ENCODE assay signal across 21 cellular contexts in the genomic region with DNA sequence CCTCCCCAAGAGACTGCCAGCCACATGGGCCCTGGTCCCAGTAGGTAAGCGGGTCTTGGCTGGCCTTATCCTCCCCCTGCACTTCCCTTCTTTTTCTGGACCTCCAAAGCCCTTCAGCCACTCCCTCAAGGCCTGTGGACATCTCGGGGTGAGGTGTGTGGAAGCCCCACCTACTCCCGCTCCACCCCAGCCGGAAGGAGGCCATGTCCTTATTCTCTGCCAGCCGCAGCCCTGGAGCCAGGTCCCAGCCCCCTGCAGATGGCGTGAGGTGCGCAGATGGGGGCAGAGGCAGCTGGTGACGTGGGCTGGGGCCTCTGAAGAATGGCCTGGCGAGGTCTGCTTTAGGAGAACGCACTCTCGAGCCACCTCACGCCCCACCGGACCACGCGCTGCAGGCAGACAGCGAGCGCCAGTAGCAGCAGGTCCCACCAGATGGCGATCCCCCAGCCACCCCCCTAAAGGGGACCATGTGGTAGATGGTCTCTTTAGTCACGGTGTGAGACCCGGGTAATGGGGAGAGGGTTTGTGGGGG.
"Had no signal": no experiment of that assay in that cellular context is flagged by ENCODE, and none has a peak within 500 bp of the region (broad histone marks: within the 10 kb centered on the region; RNA-seq: fewer than 3 reads in every experiment).

No MANE protein-coding gene starts in this region.

- H3K27ac Mint-ChIP-seq: activated B cell treated with CpG ODN at 0.5 μM for 24 hours; activated CD4-positive, alpha-beta memory T cell treated with anti-CD3 and anti-CD28 coated beads, Interleukin-2, amount 10 ng/mL, durations not matched to agents 7 days and 5 days; activated CD8-positive, alpha-beta memory T cell treated with anti-CD3 and anti-CD28 coated beads, Interleukin-2, amount 10 ng/mL, durations not matched to agents 7 days and 5 days; activated naive CD4-positive, alpha-beta T cell treated with anti-CD3 and anti-CD28 coated beads for 36 hours; activated T-helper 2 cell treated with anti-CD3 and anti-CD28 coated beads, Interferon-gamma antibody, Interleukin-2, Interleukin-4, amounts not matched to agents 10 μg/mL and 5 μg/mL and 100 μg/mL, durations not matched to agents 14 hours and 24 hours and 36 hours; nephron; T-helper 2 cell treated with Interferon-gamma antibody and Interleukin-4, amounts not matched to agents 5 μg/mL and 100 μg/mL, for 36 hours had no signal

- H3K9me3 Mint-ChIP-seq: activated B cell treated with CpG ODN at 0.5 μM for 24 hours; activated CD4-positive, alpha-beta memory T cell treated with anti-CD3 and anti-CD28 coated beads, Interleukin-2, amount 10 ng/mL, durations not matched to agents 7 days and 5 days; activated T-helper 2 cell treated with anti-CD3 and anti-CD28 coated beads, Interferon-gamma antibody, Interleukin-2, Interleukin-4, amounts not matched to agents 10 μg/mL and 5 μg/mL and 100 μg/mL, durations not matched to agents 14 hours and 24 hours and 36 hours; nephron; T-helper 2 cell treated with Interferon-gamma antibody and Interleukin-4, amounts not matched to agents 5 μg/mL and 100 μg/mL, for 36 hours had no signal

- H3K36me3 ChIP-seq: uterus had no signal

- H3K4me3 ChIP-seq: dorsolateral prefrontal cortex, tibial nerve, uterus had no signal

- H3K27me3 ChIP-seq: dorsolateral prefrontal cortex, tibial nerve, uterus had no signal

- H3K4me3 Mint-ChIP-seq: activated B cell treated with CpG ODN at 0.5 μM for 24 hours; activated CD4-positive, alpha-beta memory T cell treated with anti-CD3 and anti-CD28 coated beads, Interleukin-2, amount 10 ng/mL, durations not matched to agents 7 days and 5 days; activated CD8-positive, alpha-beta memory T cell treated with anti-CD3 and anti-CD28 coated beads, Interleukin-2, amount 10 ng/mL, durations not matched to agents 7 days and 5 days; activated naive CD4-positive, alpha-beta T cell treated with anti-CD3 and anti-CD28 coated beads for 36 hours; brain; nephron; T-helper 2 cell treated with Interferon-gamma antibody and Interleukin-4, amounts not matched to agents 5 μg/mL and 100 μg/mL, for 36 hours had no signal

- H3K4me1 ChIP-seq: uterus had no signal

- H3K36me3 Mint-ChIP-seq: activated CD8-positive, alpha-beta memory T cell treated with anti-CD3 and anti-CD28 coated beads, Interleukin-2, amount 10 ng/mL, durations not matched to agents 7 days and 5 days had no signal

- H3K9me3 ChIP-seq: tibial nerve, uterus had no signal

- H3K27ac ChIP-seq: tibial nerve, uterus had no signal

- ATAC-seq: activated CD8-positive, alpha-beta memory T cell treated with anti-CD3 and anti-CD28 coated beads, Interleukin-2, amount 10 ng/mL, durations not matched to agents 7 days and 5 days had no signal

- DNase-seq: activated B cell treated with CpG ODN at 0.5 μM for 24 hours; activated CD4-positive, alpha-beta memory T cell treated with anti-CD3 and anti-CD28 coated beads, Interleukin-2, amount 10 ng/mL, durations not matched to agents 7 days and 5 days; activated CD4-positive, alpha-beta T cell treated with anti-CD3 and anti-CD28 coated beads for 48 hours; activated CD8-positive, alpha-beta memory T cell treated with anti-CD3 and anti-CD28 coated beads, Interleukin-2, amount 10 ng/mL, durations not matched to agents 7 days and 5 days; activated naive CD4-positive, alpha-beta T cell treated with anti-CD3 and anti-CD28 coated beads for 36 hours; activated T-cell treated with anti-CD3 and anti-CD28 coated beads, Interleukin-2, amount 50 U/mL, for 1 hour; central memory CD4-positive, alpha-beta T cell; dorsolateral prefrontal cortex; hypothalamus; islet precursor cell; midbrain; nucleus accumbens; stimulated activated CD4-positive, alpha-beta T cell treated with anti-CD3 and anti-CD28 coated beads, Interleukin-2, amount 100 ng/mL, for 24 hours; stimulated activated naive CD4-positive, alpha-beta T cell treated with Interleukin-2 at 50 U/mL for 16 hours; uterus had no signal

- FAIRE-seq: colon had no signal

- H3K27me3 Mint-ChIP-seq: activated B cell treated with CpG ODN at 0.5 μM for 24 hours, brain had no signal
